28 cellular contexts compared by ENCODE assay signal in genomic region chr12:2578191-2578590, GRCh38.
"Had no signal": no experiment of that assay in that cellular context is flagged by ENCODE, and none has a peak within 500 bp of the region (broad histone marks: within the 10 kb centered on the region; RNA-seq: fewer than 3 reads in every experiment).

No MANE protein-coding gene starts in this region.

- H3K27ac Mint-ChIP-seq: naive thymus-derived CD4-positive, alpha-beta T cell; natural killer cell; nephron progenitor cell; stimulated activated effector memory CD8-positive, alpha-beta T cell treated with anti-CD3 and anti-CD28 coated beads, Interleukin-12 subunit alpha, Interleukin-12 subunit beta, amount 100 ng/mL, for 72 hours; stimulated activated naive B cell treated with anti-CD40 and anti-IgM and Interleukin-4, amounts not matched to agents 10 μg/mL and 1 μg/mL and 100 μg/mL, for 72 hours; stimulated activated naive CD8-positive, alpha-beta T cell treated with anti-CD3 and anti-CD28 coated beads, Interleukin-15, Interleukin-2, amounts not matched to agents 100 ng/mL and 50 ng/mL, for 24 hours had no signal

- ATAC-seq: naive thymus-derived CD4-positive, alpha-beta T cell; natural killer cell; pancreas; right lobe of liver; stimulated activated effector memory CD8-positive, alpha-beta T cell treated with anti-CD3 and anti-CD28 coated beads, Interleukin-12 subunit alpha, Interleukin-12 subunit beta, amount 100 ng/mL, for 72 hours; stimulated activated naive B cell treated with anti-CD40 and anti-IgM and Interleukin-4, amounts not matched to agents 10 μg/mL and 1 μg/mL and 100 μg/mL, for 72 hours had no signal

- H3K27ac ChIP-seq: neutrophil, pancreas, prostate gland, right atrium auricular region, right lobe of liver, sigmoid colon, stomach, thoracic aorta, thyroid gland, tibial nerve, upper lobe of left lung, vagina had no signal

- H3K4me1 ChIP-seq: pancreas, prostate gland had no signal

- H3K36me3 ChIP-seq: neutrophil, pancreas, prostate gland, right lobe of liver, thyroid gland, tibial nerve, upper lobe of left lung, vagina had no signal

- H3K4me3 ChIP-seq: pancreas, prostate gland, right atrium auricular region, right lobe of liver, sigmoid colon, stomach, thoracic aorta, thyroid gland, tibial nerve, upper lobe of left lung, vagina had no signal

- H3K27me3 ChIP-seq: right atrium auricular region, right lobe of liver, sigmoid colon, thyroid gland, vagina had no signal

- DNase-seq: naive thymus-derived CD4-positive, alpha-beta T cell; natural killer cell; nephron progenitor cell; nucleus accumbens; pancreas; retina; right lobe of liver; sigmoid colon; small intestine; stimulated activated CD4-positive, alpha-beta T cell treated with anti-CD3 and anti-CD28 coated beads, Interleukin-15, amount 100 ng/mL, for 24 hours; stimulated activated CD4-positive, alpha-beta T cell treated with anti-CD3 and anti-CD28 coated beads, Interleukin-2, amount 100 ng/mL, for 24 hours; stimulated activated CD4-positive, alpha-beta T cell treated with anti-CD3 and anti-CD28 coated beads, Interleukin-2, amount 100 ng/mL, for 48 hours; stimulated activated CD4-positive, alpha-beta T cell treated with anti-CD3 and anti-CD28 coated beads, Interleukin-4, amount 100 ng/mL, for 24 hours; stimulated activated naive B cell treated with anti-CD40 and anti-IgM and Interleukin-4, amounts not matched to agents 10 μg/mL and 1 μg/mL and 100 μg/mL, for 72 hours; stimulated activated naive CD4-positive, alpha-beta T cell treated with Interleukin-2 at 50 U/mL for 16 hours; stomach; thyroid gland; trophoblast cell; upper lobe of left lung had no signal

- H3K9me3 Mint-ChIP-seq: natural killer cell; nephron progenitor cell; neural crest cell; stimulated activated effector memory CD8-positive, alpha-beta T cell treated with anti-CD3 and anti-CD28 coated beads, Interleukin-12 subunit alpha, Interleukin-12 subunit beta, amount 100 ng/mL, for 72 hours; stimulated activated naive B cell treated with anti-CD40 and anti-IgM and Interleukin-4, amounts not matched to agents 10 μg/mL and 1 μg/mL and 100 μg/mL, for 72 hours; stimulated activated naive CD8-positive, alpha-beta T cell treated with anti-CD3 and anti-CD28 coated beads, Interleukin-15, Interleukin-2, amounts not matched to agents 100 ng/mL and 50 ng/mL, for 24 hours had no signal

- H3K9me3 ChIP-seq: neutrophil, pancreas, prostate gland, right atrium auricular region, right lobe of liver, sigmoid colon, stomach, thoracic aorta, thyroid gland, tibial nerve, upper lobe of left lung, vagina had no signal

- H3K4me1 Mint-ChIP-seq: natural killer cell; stimulated activated effector memory CD8-positive, alpha-beta T cell treated with anti-CD3 and anti-CD28 coated beads, Interleukin-12 subunit alpha, Interleukin-12 subunit beta, amount 100 ng/mL, for 72 hours had no signal

- H3K4me3 Mint-ChIP-seq: naive thymus-derived CD4-positive, alpha-beta T cell; natural killer cell; nephron progenitor cell; neural crest cell; stimulated activated effector memory CD8-positive, alpha-beta T cell treated with anti-CD3 and anti-CD28 coated beads, Interleukin-12 subunit alpha, Interleukin-12 subunit beta, amount 100 ng/mL, for 72 hours; stimulated activated naive B cell treated with anti-CD40 and anti-IgM and Interleukin-4, amounts not matched to agents 10 μg/mL and 1 μg/mL and 100 μg/mL, for 72 hours; stimulated activated naive CD8-positive, alpha-beta T cell treated with anti-CD3 and anti-CD28 coated beads, Interleukin-15, Interleukin-2, amounts not matched to agents 100 ng/mL and 50 ng/mL, for 24 hours had no signal

- H3K36me3 Mint-ChIP-seq: naive thymus-derived CD4-positive, alpha-beta T cell; natural killer cell; stimulated activated effector memory CD8-positive, alpha-beta T cell treated with anti-CD3 and anti-CD28 coated beads, Interleukin-12 subunit alpha, Interleukin-12 subunit beta, amount 100 ng/mL, for 72 hours; stimulated activated naive B cell treated with anti-CD40 and anti-IgM and Interleukin-4, amounts not matched to agents 10 μg/mL and 1 μg/mL and 100 μg/mL, for 72 hours had no signal
